Comparison of ENCODE assay signal across 10 cellular contexts in genomic region chr15:63514533-63514943, GRCh38. TPM values are rescaled to one million over a fixed set of nuclear protein-coding genes. Genes with fewer than 3 reads are reported as not detected.
A peak's percentile ranks its signal among the peaks of the same experiment; 100 is the strongest.
DNase-seq lines count a peak whose midpoint lies in the region; ATAC-seq and TF ChIP-seq lines count a peak whose summit lies in the region.
"Had no signal": no experiment of that assay in that cellular context is flagged by ENCODE, and none has a peak within 500 bp of the region (broad histone marks: within the 10 kb centered on the region; RNA-seq: fewer than 3 reads in every experiment).

No MANE protein-coding gene starts in this region.

- peaks cover 100% of the 10 kb centered on the region in 11 experiments for H4K20me1 ChIP-seq in BLaER1 treated with 17β-estradiol and CSF1 and Interleukin-3, amounts not matched to agents 10 nM and 100 nM

- H3K36me3 Mint-ChIP-seq in WTC11, result no peaks in the 10 kb centered on the region

- no peak overlapping the region for H3K27ac Mint-ChIP-seq in WTC11

- peak overlapping the region in 5 of 11 experiments; percentile 3 to 48 (median 29); a peak in 7 of 22 replicates for H3K27ac ChIP-seq in BLaER1 treated with 17β-estradiol and CSF1 and Interleukin-3, amounts not matched to agents 10 nM and 100 nM
- H3K27ac ChIP-seq in HUES64 (ENCODE audit: low read depth, low read length) (peak overlapping the region; percentile 62; the same call in 1 of the 2 replicates), liver (ENCODE audit: low read depth in 1 of 2, low read length in 2 of 2) (peak overlapping the region; percentile 4 to 19), esophagus squamous epithelium (peak overlapping the region in 2 of 4 donors; percentile 39 to 59)
- H3K27ac ChIP-seq: hepatocyte had no signal

- no peak for DNase-seq in WTC11 (ENCODE audit: low spot score)
- DNase-seq in esophagus squamous epithelium (lab: John Stamatoyannopoulos, UW), result no peak
- DNase-seq in A172 (ENCODE audit: low spot score), result no peak
- DNase-seq in T-helper 9 cell, result no peak
- DNase-seq: NCI-H345 had no signal

- no peaks in the 10 kb centered on the region; the same call in 1 of the 2 replicates for H3K27me3 Mint-ChIP-seq in WTC11 (ENCODE audit: low read depth)

- H3K4me3 Mint-ChIP-seq in WTC11, result 0 out of 2 replicates have a peak overlapping the region, but pooled peaks have one; percentile 8

- no CpG with 5 or more reads among the region's 1 CpG for WGBS in HUES64
- WGBS in liver, result 9% methylated on average over 1 of the region's 1 CpG
- 8 to 11% methylated on average over 1 of the region's 1 CpG for WGBS in esophagus squamous epithelium, 2 donors

- H3K27me3 ChIP-seq in BLaER1 treated with 17β-estradiol and CSF1 and Interleukin-3, amounts not matched to agents 10 nM and 100 nM, result no peaks in the 10 kb centered on the region
- H3K27me3 ChIP-seq in HUES64 (ENCODE audit: insufficient read depth, low read length) (peaks cover 7% of the 10 kb centered on the region), liver (ENCODE audit: control insufficient read depth in 4 of 4, insufficient read depth in 4 of 4, low read length in 3 of 4) (no peaks in the 10 kb centered on the region), esophagus squamous epithelium (no peaks in the 10 kb centered on the region)
- H3K27me3 ChIP-seq: hepatocyte had no signal

- H3K4me2 ChIP-seq in BLaER1 treated with 17β-estradiol and CSF1 and Interleukin-3, amounts not matched to agents 10 nM and 100 nM, result peak overlapping the region; percentile 13 to 92 (median 61); a peak in 20 of 22 replicates
- H3K4me2 ChIP-seq: hepatocyte had no signal

- POLR2A ChIA-PET in WTC11 (lab: Charles Lee), result no interaction called here

- CTCF ChIA-PET in WTC11 (lab: Charles Lee), result interaction anchor here (1.0 to 2.8 kb wide), 4 partner anchors 9 to 85 kb away, joined by 3 to 9 read pairs (median 4); no protein-coding TSS in a partner anchor

- H3K36me3 ChIP-seq in BLaER1 treated with 17β-estradiol and CSF1 and Interleukin-3, amounts not matched to agents 10 nM and 100 nM, result peaks cover 0 to 22% (median 5%) of the 10 kb centered on the region in 11 experiments; a peak in 10 of 22 replicates
- H3K36me3 ChIP-seq in HUES64 (ENCODE audit: insufficient read depth, low read length) (no peaks in the 10 kb centered on the region), liver (ENCODE audit: control insufficient read depth in 4 of 4, insufficient read depth in 3 of 4, low read depth in 1 of 4, low read length in 3 of 4) (no peaks in the 10 kb centered on the region), esophagus squamous epithelium (no peaks in the 10 kb centered on the region)

- 0 out of 22 replicates have a peak overlapping the region, but pooled peaks of 1 of the 11 experiments have one; percentile 8 for H3K9ac ChIP-seq in BLaER1 treated with 17β-estradiol and CSF1 and Interleukin-3, amounts not matched to agents 10 nM and 100 nM
- H3K9ac ChIP-seq in HUES64 (ENCODE audit: low read depth, low read length) (no peak overlapping the region), liver (ENCODE audit: low read depth in 1 of 2, low read length in 2 of 2) (peak overlapping the region in 1 of 2 donors; percentile 41)

- H3K4me3 ChIP-seq in BLaER1 treated with 17β-estradiol and CSF1 and Interleukin-3, amounts not matched to agents 10 nM and 100 nM, result no peak overlapping the region
- no peak overlapping the region for H3K4me3 ChIP-seq in HUES64 (ENCODE audit: low read length)
- H3K4me3 ChIP-seq in liver (ENCODE audit: low read depth in 1 of 3, low read length in 3 of 3), result peak overlapping the region in 1 of 3 donors; percentile 14
- no peak overlapping the region for H3K4me3 ChIP-seq in esophagus squamous epithelium
- H3K4me3 ChIP-seq: hepatocyte had no signal

- no peak for TF ChIP-seq RAD21 in liver (IDR thresholded peaks at IDR 0.05)

- peaks cover 48 to 100% (median 83%) of the 10 kb centered on the region in 10 experiments for H3K4me1 ChIP-seq in BLaER1 treated with 17β-estradiol and CSF1 and Interleukin-3, amounts not matched to agents 10 nM and 100 nM
- peaks cover 55% of the 10 kb centered on the region for H3K4me1 ChIP-seq in HUES64 (ENCODE audit: insufficient read depth, low read length)
- H3K4me1 ChIP-seq in liver (ENCODE audit: control insufficient read depth in 4 of 4, insufficient read depth in 4 of 4, low read length in 3 of 4), result peaks cover 11 to 45% (median 42%) of the 10 kb centered on the region in 4 donors
- peaks cover 27 to 83% (median 45%) of the 10 kb centered on the region in 3 donors for H3K4me1 ChIP-seq in esophagus squamous epithelium

- H3K9me3 ChIP-seq in BLaER1 treated with 17β-estradiol and CSF1 and Interleukin-3, amounts not matched to agents 10 nM and 100 nM (replicated peaks in 1 of 11), result no peaks in the 10 kb centered on the region
- H3K9me3 ChIP-seq in HUES64 (ENCODE audit: insufficient read depth, low read depth, low read length) (no peaks in the 10 kb centered on the region), liver (ENCODE audit: control insufficient read depth in 4 of 4, low read length in 3 of 4) (no peaks in the 10 kb centered on the region), esophagus squamous epithelium (no peaks in the 10 kb centered on the region)

- no peak for TF ChIP-seq POLR2A in esophagus squamous epithelium (IDR thresholded peaks at IDR 0.05)

- intact Hi-C loops in esophagus squamous epithelium (cut with DNase I), result no loop called here

- peaks cover 75% of the 10 kb centered on the region for H3K4me1 Mint-ChIP-seq in WTC11

- ATAC-seq in WTC11 (no peak), GM19397 (IDR thresholded peaks at IDR 0.05; ENCODE audit: unreplicated experiment) (no peak)

- TF ChIP-seq CTCF in WTC11 (IDR thresholded peaks at IDR 0.05) (no peak), liver (IDR thresholded peaks at IDR 0.05; ENCODE audit: low read depth, low read length, missing input control) (no peak), esophagus squamous epithelium (IDR thresholded peaks at IDR 0.05) (no peak)

- no peaks in the 10 kb centered on the region for H3K9me3 Mint-ChIP-seq in WTC11

TF ChIP-seq in WTC11, 78 proteins besides CTCF, POLR2A, EP300 and RAD21:
- TF ChIP-seq PRDM15 (CRISPR knock-in tag; IDR thresholded peaks at IDR 0.05), result no peak
- peak; percentile 92 for TF ChIP-seq GABPB1 (CRISPR knock-in tag; IDR thresholded peaks at IDR 0.05)

TF ChIP-seq in liver, 16 proteins besides CTCF, POLR2A, EP300 and RAD21:
- TF ChIP-seq YY1 (IDR thresholded peaks at IDR 0.05) (no peak), ZBTB33 (IDR thresholded peaks at IDR 0.05) (no peak), FOXA1 (IDR thresholded peaks at IDR 0.05) (no peak), JUND (IDR thresholded peaks at IDR 0.05) (peak in 1 of 2 donors; percentile 6), GABPA (IDR thresholded peaks at IDR 0.05 in 1 of 2, conservative IDR thresholded peaks at IDR 0.05 in 1 of 2) (no peak), MAX (IDR thresholded peaks at IDR 0.05) (peak; percentile 18), RXRA (IDR thresholded peaks at IDR 0.05) (peak; percentile 12 to 30), EGR1 (IDR thresholded peaks at IDR 0.05; ENCODE audit: low read depth in 2 of 2) (no peak), ATF3 (IDR thresholded peaks at IDR 0.05) (no peak), FOXA2 (IDR thresholded peaks at IDR 0.05) (no peak), NR2F2 (IDR thresholded peaks at IDR 0.05) (no peak), TAF1 (conservative IDR thresholded peaks at IDR 0.05) (no peak), HNF4A (conservative IDR thresholded peaks at IDR 0.05) (peak; percentile 25 to 46)

RNA-seq across cellular contexts. Expression of gene USP3, which starts 10.1 kb away (rescaled TPM):
- 23.4 TPM for polyA plus RNA-seq in HUES64 (2013, experiment 1 of 2)
- polyA plus RNA-seq in HUES64 (2013, experiment 2 of 2), result 33.9 TPM
- total RNA-seq in WTC11 (2021), result 30.0 to 36.6 TPM (median 30.8 TPM) in 3 replicates
- total RNA-seq in liver, result 10 to 100 TPM; 17.3 to 25.4 TPM
- polyA plus RNA-seq in liver, result 10 to 100 TPM in 1 of 2 donors, 1 to 10 TPM in 1; 8.5 to 12.3 TPM
- 10 to 100 TPM; 27.3 to 52.8 (median 32.2) TPM for total RNA-seq in esophagus squamous epithelium
- total RNA-seq in A172 (2014; rRNA removed; shearing (Covaris generic)), result 24.3 and 27.7 TPM in 2 replicates
